Comparison of ENCODE assay signal across 8 cellular contexts in genomic region chr11:46845740-46846509, GRCh38. TPM values are rescaled to one million over a fixed set of nuclear protein-coding genes. Genes with fewer than 3 reads are reported as not detected.
A peak's percentile ranks its signal among the peaks of the same experiment; 100 is the strongest.
DNase-seq lines count a peak whose midpoint lies in the region; ATAC-seq and TF ChIP-seq lines count a peak whose summit lies in the region.

TSS of gene CKAP5 (minus strand) at chr11:46846280. CDS start at chr11:46821231, 25,049 bp downstream.

- peak within 1 kb of the TSS; percentile 93 for H3K4me3 ChIP-seq in Caco-2 (ENCODE audit: low read depth, low read length)
- peak within 1 kb of the TSS; percentile 95 for H3K4me3 ChIP-seq in endodermal cell (ENCODE audit: low read length)
- H3K4me3 ChIP-seq in mesendoderm (ENCODE audit: low read length): peak within 1 kb of the TSS; percentile 68

- peak within 1 kb of the TSS; percentile 94 for H3K4ac ChIP-seq in mesendoderm (ENCODE audit: low read depth, low read length)

- peak within 1 kb of the TSS; percentile 70 for H3K27ac ChIP-seq in endodermal cell (ENCODE audit: low read depth, low read length)
- peak within 1 kb of the TSS; percentile 35 for H3K27ac ChIP-seq in mesendoderm (ENCODE audit: low read depth, low read length)

- peak; percentile 85 for ATAC-seq in GM21360 (IDR thresholded peaks at IDR 0.05; ENCODE audit: unreplicated experiment)

- CTCF ChIA-PET in Caco-2 (lab: Charles Lee): no interaction called here

- H3K23ac ChIP-seq in mesendoderm (ENCODE audit: low read length): peak within 1 kb of the TSS; percentile 48

- H4K5ac ChIP-seq in mesendoderm (ENCODE audit: low read length): no peak within 1 kb of the TSS

- H3K79me2 ChIP-seq in mesendoderm (ENCODE audit: control insufficient read depth, insufficient read depth, low read length): peaks cover 43% of the 10 kb centered on the region

- no peak within 1 kb of the TSS for H2BK120ac ChIP-seq in mesendoderm (ENCODE audit: low read depth, low read length)

- DNase-seq in Caco-2 (peak; percentile 93), HT1080 (ENCODE audit: low read depth) (peak; percentile 87), NOMO-1 treated with dmso at 0.1 percent for 144 hours (lab: John Stamatoyannopoulos, UW; ENCODE audit: unreplicated experiment) (peak; percentile 75), endodermal cell (peak; percentile 95), mesendoderm (peak; percentile 95)
- peak; percentile 52 for DNase-seq in activated CD8-positive, alpha-beta memory T cell treated with anti-CD3 and anti-CD28 coated beads, Interleukin-2, amount 50 U/mL, for 1 hour (ENCODE audit: extremely low read depth)
- peak; percentile 76 for DNase-seq in stimulated activated CD8-positive, alpha-beta memory T cell treated with anti-CD3 and anti-CD28 coated beads, Interleukin-12 subunit alpha, Interleukin-12 subunit beta, amount 100 ng/mL, for 4 hours (ENCODE audit: low read depth)

- H3K4me1 ChIP-seq in Caco-2: 0 out of 2 replicates have a peak, but pooled peaks cover 5% of the 10 kb centered on the region
- no peaks in the 10 kb centered on the region for H3K4me1 ChIP-seq in endodermal cell (ENCODE audit: control insufficient read depth, insufficient read depth, low read length)
- no peaks in the 10 kb centered on the region for H3K4me1 ChIP-seq in mesendoderm (ENCODE audit: control insufficient read depth, low read depth, low read length)

- H3K4me1 Mint-ChIP-seq in Caco-2 (ENCODE audit: low read depth, unreplicated experiment) (peaks cover 18% of the 10 kb centered on the region), endodermal cell (peaks cover 8% of the 10 kb centered on the region)

- no peak within 1 kb of the TSS for H2AK5ac ChIP-seq in mesendoderm (ENCODE audit: low read length)

- peak within 1 kb of the TSS; percentile 39 for H3K4me2 ChIP-seq in mesendoderm (ENCODE audit: low read length)

- no peaks in the 10 kb centered on the region for H3K36me3 ChIP-seq in Caco-2 (ENCODE audit: control insufficient read depth, insufficient read depth, low read length)
- peaks cover 13% of the 10 kb centered on the region for H3K36me3 ChIP-seq in endodermal cell (ENCODE audit: control insufficient read depth, insufficient read depth, low read length)
- no peaks in the 10 kb centered on the region for H3K36me3 ChIP-seq in mesendoderm (ENCODE audit: control insufficient read depth, insufficient read depth, low read length)

- H3K27me3 Mint-ChIP-seq in Caco-2 (ENCODE audit: insufficient read depth, unreplicated experiment) (no peaks in the 10 kb centered on the region), endodermal cell (ENCODE audit: insufficient read depth) (peaks cover 20% of the 10 kb centered on the region)

- H2BK5ac ChIP-seq in mesendoderm (ENCODE audit: low read length): peak within 1 kb of the TSS; percentile 32

- no TSS peak for BruUV-seq in Caco-2 (replicated peaks; lab: Mats Ljungman, UMichigan)

- H3K36me3 Mint-ChIP-seq in Caco-2 (ENCODE audit: insufficient read depth, unreplicated experiment) (peaks cover 35% of the 10 kb centered on the region), endodermal cell (ENCODE audit: low read depth) (peaks cover 16% of the 10 kb centered on the region)

- H3K27ac Mint-ChIP-seq in Caco-2 (ENCODE audit: unreplicated experiment): peak within 1 kb of the TSS; percentile 96
- peak within 1 kb of the TSS; percentile 96 for H3K27ac Mint-ChIP-seq in endodermal cell

- H3K79me1 ChIP-seq in mesendoderm (ENCODE audit: low read length): peaks cover 6% of the 10 kb centered on the region

- peak within 1 kb of the TSS; percentile 92 for H3K18ac ChIP-seq in mesendoderm (ENCODE audit: low read length)

- H3K9me3 Mint-ChIP-seq in Caco-2 (ENCODE audit: unreplicated experiment) (peaks cover 18% of the 10 kb centered on the region), endodermal cell (peaks cover 21% of the 10 kb centered on the region)

- TF ChIP-seq CTCF in Caco-2 (IDR thresholded peaks at IDR 0.05; ENCODE audit: insufficient read depth in 1 of 2, low read depth in 1 of 2, low read length in 1 of 2, severe bottlenecking in 1 of 2, unreplicated experiment in 1 of 2) (no peak), endodermal cell (conservative IDR thresholded peaks at IDR 0.05) (no peak)

- no peaks in the 10 kb centered on the region for H3K9me3 ChIP-seq in Caco-2
- peaks cover 24% of the 10 kb centered on the region for H3K9me3 ChIP-seq in endodermal cell (ENCODE audit: control insufficient read depth, low read length)

- POLR2A ChIA-PET in Caco-2 (lab: Charles Lee): interaction anchor here (0.6 kb wide), 1 partner anchor 18 kb away, joined by 7 read pairs; no protein-coding TSS in a partner anchor

- H3K27me3 ChIP-seq in Caco-2 (replicated peaks; ENCODE audit: control insufficient read depth, insufficient read depth, low read length) (no peaks in the 10 kb centered on the region), endodermal cell (ENCODE audit: control insufficient read depth, insufficient read depth, low read length, poor library complexity, severe bottlenecking) (no peaks in the 10 kb centered on the region), mesendoderm (ENCODE audit: insufficient read depth, low read length, poor library complexity) (no peaks in the 10 kb centered on the region)

- WGBS in endodermal cell (ENCODE audit: insufficient coverage in 1 of 2, insufficient read length in 1 of 2), 2 experiments: 0 to 1% methylated on average over 48 to 83 of the region's 83 CpGs
- WGBS in mesendoderm (ENCODE audit: extremely low coverage, insufficient coverage, low lambda C conversion rate): no CpG with 5 or more reads among the region's 83 CpGs

- H4K8ac ChIP-seq in mesendoderm (ENCODE audit: low read depth, low read length): no peak within 1 kb of the TSS

- H3K9ac ChIP-seq in endodermal cell (ENCODE audit: extremely low read depth, low read length, poor library complexity, severe bottlenecking) (peak within 1 kb of the TSS; percentile 85), mesendoderm (ENCODE audit: low read length) (peak within 1 kb of the TSS; percentile 85)

- H2BK15ac ChIP-seq in mesendoderm (replicated peaks; ENCODE audit: low read depth): no peak within 1 kb of the TSS

- H3K56ac ChIP-seq in mesendoderm (ENCODE audit: low read length): peak within 1 kb of the TSS; percentile 91

- H3K4me3 Mint-ChIP-seq in Caco-2 (ENCODE audit: unreplicated experiment) (peak within 1 kb of the TSS; percentile 86), endodermal cell (peak within 1 kb of the TSS; percentile 89)

- intact Hi-C loops in Caco-2 (cut with micrococcal nuclease; ENCODE audit: unreplicated experiment): loop anchor here (1.0 kb wide), 1 partner anchor 20 kb away; no protein-coding TSS in a partner anchor

RNA-seq across cellular contexts. Expression of gene CKAP5, which starts in this region (rescaled TPM):
- total RNA-seq in Caco-2 (2022): 221 and 224 TPM in 2 replicates
- total RNA-seq in HT1080 (2014; rRNA removed; shearing (Covaris generic)): 90.7 and 110 TPM in 2 replicates
- 57.1 and 71.5 TPM in 2 replicates for polyA plus RNA-seq in HT1080 (2015; cell fraction: cytosol; rRNA removed)
- polyA plus RNA-seq in HT1080 (2015; cell fraction: nucleus; rRNA removed): 216 and 225 TPM in 2 replicates
- total RNA-seq in endodermal cell: 100 to 1,000 TPM; 162 to 211 TPM
- polyA plus RNA-seq in endodermal cell (2013, experiment 1 of 2): 160 TPM
- polyA plus RNA-seq in endodermal cell (2013, experiment 2 of 2): 156 TPM
- polyA plus RNA-seq in mesendoderm (2013, experiment 1 of 2): 48.6 TPM
- 48.5 TPM for polyA plus RNA-seq in mesendoderm (2013, experiment 2 of 2)

Comparison
In these comparisons a context has a peak if more than half of its experiments do, and no peak if none do; other contexts are left out.
1. Peak in every context shown above with its lines: DNase-seq, ATAC-seq, H3K4me3 ChIP-seq and H3K27ac ChIP-seq.